8 cellular contexts compared by ENCODE assay signal in genomic region chr20:461254-462198, GRCh38. TPM values are rescaled to one million over a fixed set of nuclear protein-coding genes. Genes with fewer than 3 reads are reported as not detected.
DNase-seq lines count a peak whose midpoint lies in the region; ATAC-seq and TF ChIP-seq lines count a peak whose summit lies in the region.

No MANE protein-coding gene starts in this region.

- DNase-seq in ACHN (peak; percentile 43), NCI-H526 treated with DMSO at 0.1 percent for 48 hours (lab: John Stamatoyannopoulos, UW) (peak; percentile 22), fibroblast of mammary gland (ENCODE audit: low read depth) (peak; percentile 36), neural crest cell (ENCODE audit: low read depth, low spot score) (peak; percentile 33), thyroid gland (peak; percentile 62 to 65)
- DNase-seq in activated T-cell treated with anti-CD3 and anti-CD28 coated beads, Interleukin-2, amount 50 U/mL, for 72 hours, result peak; percentile 53 to 62

- intact Hi-C loops in thyroid gland (cut with DNase I), result loop anchor here (10.0 kb wide), 2 partner anchors 57 to 183 kb away; partner anchors contain the start of gene RBCK1

- peak overlapping the region; percentile 88 for H3K27ac Mint-ChIP-seq in activated T-cell treated with anti-CD3 and anti-CD28 coated beads, Interleukin-2, amount 50 U/mL, for 72 hours
- H3K27ac Mint-ChIP-seq in neural crest cell (ENCODE audit: unreplicated experiment), result peak overlapping the region; percentile 94

- no peaks in the 10 kb centered on the region for H3K27me3 Mint-ChIP-seq in activated T-cell treated with anti-CD3 and anti-CD28 coated beads, Interleukin-2, amount 50 U/mL, for 72 hours (ENCODE audit: low read depth)
- no peaks in the 10 kb centered on the region for H3K27me3 Mint-ChIP-seq in neural crest cell (ENCODE audit: low read depth)

- peak overlapping the region; percentile 95 to 96 for H3K4me3 Mint-ChIP-seq in activated T-cell treated with anti-CD3 and anti-CD28 coated beads, Interleukin-2, amount 50 U/mL, for 72 hours
- H3K4me3 Mint-ChIP-seq in neural crest cell, result peak overlapping the region; percentile 98

- no peaks in the 10 kb centered on the region for H3K9me3 ChIP-seq in thyroid gland

- TF ChIP-seq POLR2A in thyroid gland (IDR thresholded peaks at IDR 0.05), result no peak

- peak overlapping the region; percentile 85 to 93 (median 89) for H3K27ac ChIP-seq in thyroid gland

- H3K4me3 ChIP-seq in fibroblast of mammary gland (ENCODE audit: control insufficient read depth, low read depth, low read length), result peak overlapping the region; percentile 83
- H3K4me3 ChIP-seq in thyroid gland (replicated peaks in 1 of 3), result peak overlapping the region; percentile 25 to 89 (median 87)

- no peaks in the 10 kb centered on the region for H3K27me3 ChIP-seq in thyroid gland

- TF ChIP-seq CTCF in fibroblast of mammary gland (conservative IDR thresholded peaks at IDR 0.05; ENCODE audit: control insufficient read depth, insufficient read depth, low read depth, low read length), result no peak
- no peak for TF ChIP-seq CTCF in neural crest cell (conservative IDR thresholded peaks at IDR 0.05)
- no peak for TF ChIP-seq CTCF in thyroid gland (IDR thresholded peaks at IDR 0.05)

- peaks cover 53% of the 10 kb centered on the region for H3K4me1 Mint-ChIP-seq in activated T-cell treated with anti-CD3 and anti-CD28 coated beads, Interleukin-2, amount 50 U/mL, for 72 hours (ENCODE audit: low read depth)
- peaks cover 45% of the 10 kb centered on the region for H3K4me1 Mint-ChIP-seq in neural crest cell

- H3K9me3 Mint-ChIP-seq in activated T-cell treated with anti-CD3 and anti-CD28 coated beads, Interleukin-2, amount 50 U/mL, for 72 hours, result no peaks in the 10 kb centered on the region
- peaks cover 2% of the 10 kb centered on the region for H3K9me3 Mint-ChIP-seq in neural crest cell

- H3K36me3 ChIP-seq in thyroid gland, result no peaks in the 10 kb centered on the region

- WGBS in thyroid gland, 2 donors, result 12 to 20% methylated on average over 28 to 55 of the region's 60 CpGs

- in situ Hi-C loops in ACHN (cut with HindIII; ENCODE audit: low pct_ligation_motif_present, low pct_unique_long_range_greater_than_20kb, low sequenced_read_pairs), result no loop called here

- peaks cover 20 to 23% of the 10 kb centered on the region in 2 donors for H3K4me1 ChIP-seq in thyroid gland

- ATAC-seq in GM18519 (IDR thresholded peaks at IDR 0.05; ENCODE audit: low FRiP score, unreplicated experiment) (peak; percentile 14), HG03060 (IDR thresholded peaks at IDR 0.05; ENCODE audit: low read depth, unreplicated experiment) (peak; percentile 12)
- peak; percentile 35 to 41 for ATAC-seq in activated T-cell treated with anti-CD3 and anti-CD28 coated beads, Interleukin-2, amount 50 U/mL, for 72 hours (replicated peaks in 1 of 2)

- H3K36me3 Mint-ChIP-seq in activated T-cell treated with anti-CD3 and anti-CD28 coated beads, Interleukin-2, amount 50 U/mL, for 72 hours (ENCODE audit: insufficient read depth in 2 of 2), result peaks cover 2 to 6% of the 10 kb centered on the region in 2 donors
- H3K36me3 Mint-ChIP-seq in neural crest cell (ENCODE audit: low read depth), result no peaks in the 10 kb centered on the region

RNA-seq across cellular contexts. Expression of gene TBC1D20, which starts 0.8 kb away (rescaled TPM):
- 10 to 100 TPM; 26.7 to 28.2 TPM for total RNA-seq in activated T-cell treated with anti-CD3 and anti-CD28 coated beads, Interleukin-2, amount 50 U/mL, for 72 hours
- 30.4 and 33.3 TPM in 2 replicates for total RNA-seq in neural crest cell
- 10 to 100 TPM; 34.1 to 40.5 (median 35.6) TPM for total RNA-seq in thyroid gland

RNA-seq across cellular contexts. Expression of gene RBCK1, which starts 53.4 kb away (rescaled TPM):
- 100 to 1,000 TPM; 176 to 198 TPM for total RNA-seq in activated T-cell treated with anti-CD3 and anti-CD28 coated beads, Interleukin-2, amount 50 U/mL, for 72 hours
- 62.4 and 65.2 TPM in 2 replicates for total RNA-seq in neural crest cell
- total RNA-seq in thyroid gland, result 10 to 100 TPM; 49.2 to 90.2 (median 71.0) TPM

Comparison
In these comparisons a context has a peak if more than half of its experiments do, and no peak if none do; other contexts are left out.
1. Peak in every context shown above with its lines: DNase-seq, ATAC-seq, H3K4me3 ChIP-seq and H3K27ac ChIP-seq.